24 cellular contexts compared by ENCODE assay signal in the genomic region with DNA sequence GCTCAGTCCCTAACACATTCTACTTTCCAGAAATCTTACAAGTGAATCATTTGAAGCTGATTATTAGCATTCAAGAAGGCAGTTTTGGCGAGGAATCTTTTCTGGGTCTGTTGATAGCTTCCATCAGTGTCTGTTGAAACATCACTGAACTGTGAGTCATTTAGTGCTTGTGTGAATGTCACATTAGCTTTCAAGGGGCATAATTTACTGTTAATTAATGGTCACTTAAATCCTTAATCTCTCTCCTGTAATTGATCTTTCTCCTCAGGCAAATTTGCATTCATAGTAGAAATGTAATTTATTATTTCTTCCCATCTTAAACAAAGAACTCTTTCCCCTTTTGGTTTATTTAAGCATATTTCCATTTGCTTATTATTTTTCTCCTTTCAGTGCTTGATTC. TPM values are rescaled to one million over a fixed set of nuclear protein-coding genes. Genes with fewer than 3 reads are reported as not detected.
DNase-seq lines count a peak whose midpoint lies in the region; ATAC-seq, FAIRE-seq and TF ChIP-seq lines count a peak whose summit lies in the region.
"Had no signal": no experiment of that assay in that cellular context is flagged by ENCODE, and none has a peak within 500 bp of the region (broad histone marks: within the 10 kb centered on the region; RNA-seq: fewer than 3 reads in every experiment).

No MANE protein-coding gene starts in this region.

- CTCF ChIA-PET in HepG2 (lab: Yijun Ruan, JAX; ENCODE audit: low intra/inter-chr PET ratio, low total read pairs), result no interaction called here

- FAIRE-seq in HepG2 (lab: Jason Lieb, UNC) (no peak), small intestine (lab: Jason Lieb, UNC) (no peak)
- FAIRE-seq: A204.1, GM19239, H1 had no signal

- no peak overlapping the region for H2AFZ ChIP-seq in HepG2 (ENCODE audit: low read length)

- in situ Hi-C loops in HepG2 (cut with HindIII; ENCODE audit: extremely low pct_ligation_motif_present, low pct_unique_long_range_greater_than_20kb), result no loop called here

- BruUV-seq in HepG2 (replicated peaks; lab: Mats Ljungman, UMichigan), result no TSS peak

- TF ChIP-seq RAD21 in HepG2 (CRISPR knock-in tag; IDR thresholded peaks at IDR 0.05), result no peak

- no peaks in the 10 kb centered on the region; a peak in 1 of 5 replicates for H3K27me3 ChIP-seq in HepG2 (ENCODE audit: control insufficient read depth in 1 of 2, insufficient read depth in 2 of 2, low read length in 2 of 2)
- no peaks in the 10 kb centered on the region for H3K27me3 ChIP-seq in right lobe of liver
- H3K27me3 ChIP-seq in small intestine (ENCODE audit: control insufficient read depth in 2 of 2, insufficient read depth in 2 of 2, low read length in 2 of 2), result no peaks in the 10 kb centered on the region
- H3K27me3 ChIP-seq: BE2C had no signal

- no peaks in the 10 kb centered on the region for H3K79me2 ChIP-seq in HepG2 (ENCODE audit: insufficient read depth, low read length)

- TF ChIP-seq EP300 in HepG2 (IDR thresholded peaks at IDR 0.05; ENCODE audit: low read depth in 2 of 2, low read length in 2 of 2), result no peak
- TF ChIP-seq EP300 in HepG2 (CRISPR knock-in tag; IDR thresholded peaks at IDR 0.05; ENCODE audit: borderline replicate concordance), result no peak

- no peak for DNase-seq in HepG2 (ENCODE audit: low spot score)
- no peak for DNase-seq in right lobe of liver
- DNase-seq in NCI-H774 (lab: John Stamatoyannopoulos, UW), result peak; percentile 28
- peak; percentile 1 to 4 for DNase-seq in foreskin fibroblast
- peak; percentile 20 for DNase-seq in small intestine
- DNase-seq in stimulated activated naive CD4-positive, alpha-beta T cell treated with Interleukin-2 at 50 U/mL for 16 hours (lab: John Stamatoyannopoulos, UW), result no peak
- DNase-seq in left colon, result no peak
- DNase-seq: BE2C; Caco-2; CD4-positive, alpha-beta T cell; GF-D8; KBM-7; NCI-H146; NCI-H2081; NCI-H2171 treated with DMSO at 0.1 percent for 48 hours; NCI-H446; NCI-H526 treated with DMSO at 0.1 percent for 48 hours; OCI-M1; Right ventricle myocardium superior had no signal

- H3K4me1 ChIP-seq in HepG2 (ENCODE audit: insufficient read depth, low read length) (peaks cover 18% of the 10 kb centered on the region), right lobe of liver (peaks cover 0 to 10% (median 0%) of the 10 kb centered on the region in 4 donors), small intestine (ENCODE audit: control insufficient read depth in 2 of 2, insufficient read depth in 1 of 2, low read depth in 1 of 2, low read length in 1 of 2) (no peaks in the 10 kb centered on the region)

- TF ChIP-seq POLR2A in HepG2 (IDR thresholded peaks at IDR 0.05; ENCODE audit: insufficient read depth in 1 of 2, low read depth in 2 of 2, low read length in 2 of 2), result no peak
- TF ChIP-seq POLR2A in right lobe of liver (IDR thresholded peaks at IDR 0.05), result no peak

- intact Hi-C loops in HepG2 (cut with micrococcal nuclease; ENCODE audit: unreplicated experiment) (no loop called here), right lobe of liver (cut with DNase I) (no loop called here), left colon (cut with DNase I, micrococcal nuclease) (no loop called here)

- H3K27ac ChIP-seq in HepG2 (ENCODE audit: extremely low read length, insufficient read depth, low read length) (no peak overlapping the region), right lobe of liver (no peak overlapping the region), small intestine (ENCODE audit: low read depth in 1 of 2, low read length in 1 of 2) (no peak overlapping the region)

- H3K9me3 ChIP-seq in HepG2 (ENCODE audit: low read length), result no peaks in the 10 kb centered on the region
- no peaks in the 10 kb centered on the region for H3K9me3 ChIP-seq in right lobe of liver
- H3K9me3 ChIP-seq in small intestine (ENCODE audit: control insufficient read depth, low read depth), result no peaks in the 10 kb centered on the region
- H3K9me3 ChIP-seq: BE2C, Caco-2 had no signal

- TF ChIP-seq CTCF in HepG2 (CRISPR knock-in tag; IDR thresholded peaks at IDR 0.05), result no peak
- TF ChIP-seq CTCF in right lobe of liver (IDR thresholded peaks at IDR 0.05), result no peak
- no peak for TF ChIP-seq CTCF in foreskin fibroblast (IDR thresholded peaks at IDR 0.05; ENCODE audit: low read depth, low read length)

- no peaks in the 10 kb centered on the region for H4K20me1 ChIP-seq in HepG2 (ENCODE audit: insufficient read depth, low read length)

- 0 out of 2 replicates have a peak overlapping the region, but pooled peaks have one; percentile 50 for H3K4me2 ChIP-seq in HepG2 (ENCODE audit: low read depth, low read length)

- POLR2A ChIA-PET in HepG2 (lab: Yijun Ruan, JAX), result interaction anchor here (0.9 to 1.4 kb wide), 2 partner anchors 11 to 32 kb away, joined by 3 to 6 read pairs; a partner anchor contains a TSS

- no peak overlapping the region for H3K9ac ChIP-seq in HepG2 (ENCODE audit: insufficient read depth, low read depth, low read length)

- 0% methylated on average over 1 of the region's 1 CpG for WGBS in HepG2 (ENCODE audit: low lambda C conversion rate)
- 27% methylated on average over 1 of the region's 1 CpG for WGBS in right lobe of liver (ENCODE audit: insufficient coverage, low coverage, low lambda C conversion rate, missing lambda C conversion rate)
- 3 to 33% (median 26%) methylated on average over 1 of the region's 1 CpG for WGBS in small intestine, 3 donors

- H3K4me3 ChIP-seq in HepG2 (replicated peaks in 1 of 3; ENCODE audit: insufficient read depth in 1 of 3, low read depth in 2 of 3, low read length in 3 of 3) (no peak overlapping the region), right lobe of liver (no peak overlapping the region), foreskin fibroblast (ENCODE audit: low read depth in 1 of 2, low read length in 2 of 2) (no peak overlapping the region), small intestine (ENCODE audit: low read depth in 1 of 2, low read length in 2 of 2) (no peak overlapping the region)

- no peak for ATAC-seq in HepG2
- ATAC-seq in right lobe of liver, result no peak
- ATAC-seq in left colon, result no peak
- no peak for ATAC-seq in GM18907 (IDR thresholded peaks at IDR 0.05; ENCODE audit: unreplicated experiment)

- H3K36me3 ChIP-seq in HepG2 (replicated peaks in 1 of 2; ENCODE audit: control insufficient read depth in 1 of 2, insufficient read depth in 2 of 2, low read length in 2 of 2) (no peaks in the 10 kb centered on the region), right lobe of liver (no peaks in the 10 kb centered on the region), small intestine (ENCODE audit: control insufficient read depth in 2 of 2, insufficient read depth in 2 of 2, low read length in 2 of 2) (no peaks in the 10 kb centered on the region)
- H3K36me3 ChIP-seq: BE2C had no signal

RNA-seq across cellular contexts. Expression of a gene that starts 2.6 kb away (rescaled TPM):
- total RNA-seq in HepG2 (2016; rRNA removed; fragmentation: Illumina TruSeq; extraction: Trizol) (1.7 and 2.2 TPM in 2 replicates), right lobe of liver (not detected), left colon (not detected)
- 1.1 and 1.6 TPM in 2 replicates for total RNA-seq in HepG2 (2016; cell fraction: cytosol; rRNA removed; fragmentation: Illumina TruSeq; extraction: Trizol; ENCODE audit: low read depth)
- 1.2 and 1.8 TPM in 2 replicates for total RNA-seq in HepG2 (2016; cell fraction: insoluble cytoplasmic fraction; rRNA removed; fragmentation: Illumina TruSeq; extraction: Trizol)
- total RNA-seq in HepG2 (2016; cell fraction: membrane; rRNA removed; fragmentation: Illumina TruSeq; extraction: Trizol), result 1.6 and 3.1 TPM in 2 replicates
- 0.62 and 3.4 TPM in 2 replicates for total RNA-seq in HepG2 (2016; cell fraction: nucleus; rRNA removed; fragmentation: Illumina TruSeq; extraction: Trizol)
- polyA plus RNA-seq in HepG2 (2011; rRNA removed) (0.05 and 0.09 TPM in 2 replicates), small intestine (under 1 TPM in 1 of 3 donors, not detected in 2; 0.39 TPM)
- polyA plus RNA-seq in HepG2 (2011; cell fraction: cytosol; rRNA removed), result 0.05 TPM in 2 replicates
- not detected in 2 replicates for polyA plus RNA-seq in HepG2 (2011; cell fraction: nucleus; rRNA removed)
- not detected in 2 replicates for polyA plus RNA-seq in HepG2 (2012)
- 0.97 and 1.3 TPM in 2 replicates for polyA plus RNA-seq in HepG2 (2016; cell fraction: cytosol; fragmentation: Illumina TruSeq; extraction: Trizol; ENCODE audit: low read depth)
- polyA plus RNA-seq in HepG2 (2016; cell fraction: insoluble cytoplasmic fraction; fragmentation: Illumina TruSeq; extraction: Trizol; ENCODE audit: low read depth), result 0.92 and 1.2 TPM in 2 replicates
- polyA plus RNA-seq in HepG2 (2016; cell fraction: membrane; fragmentation: Illumina TruSeq; extraction: Trizol; ENCODE audit: low read depth), result 1.8 and 2.2 TPM in 2 replicates
- 1.3 and 1.5 TPM in 2 replicates for polyA plus RNA-seq in HepG2 (2016; cell fraction: nucleus; fragmentation: Illumina TruSeq; extraction: Trizol; ENCODE audit: insufficient read depth, low read depth)
- polyA minus RNA-seq in HepG2 (2011; rRNA and poly(A)+ RNA removed; ENCODE audit: low replicate concordance), result 0.08 TPM in 1 of 2 replicates, not detected in the other
- not detected in 2 replicates for polyA minus RNA-seq in HepG2 (2011; cell fraction: cytosol; rRNA and poly(A)+ RNA removed)
- polyA minus RNA-seq in HepG2 (2011; cell fraction: nucleus; rRNA and poly(A)+ RNA removed), result not detected in 2 replicates
- total RNA-seq: Caco-2; CD4-positive, alpha-beta T cell; Daoy; H1; Right ventricle myocardium superior had no signal
- polyA plus RNA-seq: H1 had no signal

RNA-seq across cellular contexts. Expression of a gene that starts 31.8 kb away (rescaled TPM):
- total RNA-seq in HepG2 (2016; rRNA removed; fragmentation: Illumina TruSeq; extraction: Trizol), result 34.3 and 52.0 TPM in 2 replicates
- total RNA-seq in HepG2 (2016; cell fraction: cytosol; rRNA removed; fragmentation: Illumina TruSeq; extraction: Trizol; ENCODE audit: low read depth), result 8.8 and 10.6 TPM in 2 replicates
- total RNA-seq in HepG2 (2016; cell fraction: insoluble cytoplasmic fraction; rRNA removed; fragmentation: Illumina TruSeq; extraction: Trizol), result 36.7 and 47.2 TPM in 2 replicates
- 19.2 and 20.6 TPM in 2 replicates for total RNA-seq in HepG2 (2016; cell fraction: membrane; rRNA removed; fragmentation: Illumina TruSeq; extraction: Trizol)
- 30.7 and 35.4 TPM in 2 replicates for total RNA-seq in HepG2 (2016; cell fraction: nucleus; rRNA removed; fragmentation: Illumina TruSeq; extraction: Trizol)
- 27.6 and 29.6 TPM in 2 replicates for polyA plus RNA-seq in HepG2 (2011; rRNA removed)
- polyA plus RNA-seq in HepG2 (2011; cell fraction: cytosol; rRNA removed), result 11.8 and 14.3 TPM in 2 replicates
- 26.1 and 29.2 TPM in 2 replicates for polyA plus RNA-seq in HepG2 (2011; cell fraction: nucleus; rRNA removed)
- 12.9 and 17.0 TPM in 2 replicates for polyA plus RNA-seq in HepG2 (2012)
- polyA plus RNA-seq in HepG2 (2016; cell fraction: cytosol; fragmentation: Illumina TruSeq; extraction: Trizol; ENCODE audit: low read depth), result 3.9 and 4.1 TPM in 2 replicates
- polyA plus RNA-seq in HepG2 (2016; cell fraction: insoluble cytoplasmic fraction; fragmentation: Illumina TruSeq; extraction: Trizol; ENCODE audit: low read depth), result 28.6 and 29.4 TPM in 2 replicates
- polyA plus RNA-seq in HepG2 (2016; cell fraction: membrane; fragmentation: Illumina TruSeq; extraction: Trizol; ENCODE audit: low read depth), result 9.3 and 9.8 TPM in 2 replicates
- polyA plus RNA-seq in HepG2 (2016; cell fraction: nucleus; fragmentation: Illumina TruSeq; extraction: Trizol; ENCODE audit: insufficient read depth, low read depth), result 25.6 and 33.9 TPM in 2 replicates
- 24.1 and 27.3 TPM in 2 replicates for polyA minus RNA-seq in HepG2 (2011; rRNA and poly(A)+ RNA removed; ENCODE audit: low replicate concordance)
- 23.8 and 28.1 TPM in 2 replicates for polyA minus RNA-seq in HepG2 (2011; cell fraction: cytosol; rRNA and poly(A)+ RNA removed)
- 34.2 and 35.4 TPM in 2 replicates for polyA minus RNA-seq in HepG2 (2011; cell fraction: nucleus; rRNA and poly(A)+ RNA removed)
- 10 to 100 TPM; 12.1 to 15.3 (median 14.4) TPM for total RNA-seq in right lobe of liver
- polyA plus RNA-seq in small intestine, result 1 to 10 TPM; 5.1 to 8.9 (median 7.6) TPM
- 10 to 100 TPM; 20.0 to 21.8 TPM for total RNA-seq in left colon

Comparison
In these comparisons a context has a peak if more than half of its experiments do, and no peak if none do; other contexts are left out.
1. DNase-seq: peak in NCI-H774 (single experiment), foreskin fibroblast (2 of 2) and small intestine (single experiment); none in HepG2 (single experiment), right lobe of liver (0 of 3), stimulated activated naive CD4-positive, alpha-beta T cell treated with Interleukin-2 at 50 U/mL for 16 hours (single experiment) and left colon (0 of 2).